In the genomic region with DNA sequence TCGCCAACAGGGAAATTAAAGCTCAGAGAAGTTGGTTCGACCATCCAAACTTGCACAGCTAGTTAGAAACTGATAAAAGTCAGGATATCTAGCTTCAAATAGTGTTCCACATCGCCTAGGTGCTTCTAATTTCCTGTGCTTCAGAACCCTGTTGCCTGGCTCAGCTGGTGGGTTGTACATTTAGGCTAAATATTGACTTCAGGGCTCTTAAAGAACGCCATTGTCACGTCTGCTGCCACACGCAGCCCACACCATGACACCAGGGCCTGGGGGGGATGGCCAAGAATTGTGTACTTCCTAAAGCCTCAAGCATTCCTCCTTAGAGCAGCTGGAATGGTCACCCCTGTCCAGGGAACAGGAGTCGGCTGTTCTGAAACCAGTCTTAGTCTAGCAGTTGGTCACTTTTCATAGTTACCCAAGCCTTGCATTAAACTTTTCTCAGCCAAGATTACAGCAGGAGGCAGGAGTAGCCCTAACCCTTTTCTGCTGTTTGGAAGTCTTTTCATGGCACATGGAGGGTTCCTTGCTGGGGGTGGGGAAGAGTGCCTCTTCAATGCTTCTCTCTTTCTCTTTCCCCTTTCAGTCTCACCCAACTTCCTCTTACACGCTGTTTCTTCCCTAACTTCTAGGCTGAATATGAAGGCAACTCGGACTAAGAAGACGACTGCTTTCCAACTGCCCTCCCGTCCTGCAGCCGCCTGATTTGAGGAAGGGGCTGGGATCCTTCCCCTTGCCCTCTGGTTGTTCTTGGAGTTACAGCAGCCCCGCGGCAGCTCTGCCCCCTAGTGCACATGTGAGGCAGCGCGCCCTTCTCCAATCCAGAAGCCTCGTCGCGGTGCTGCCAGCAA, we compare ENCODE assay signal across 8 cellular contexts. TPM values are rescaled to one million over a fixed set of nuclear protein-coding genes. Genes with fewer than 3 reads are reported as not detected.
DNase-seq lines count a peak whose midpoint lies in the region; ATAC-seq and TF ChIP-seq lines count a peak whose summit lies in the region.

No MANE protein-coding gene starts in this region.

- POLR2A ChIA-PET in naive thymus-derived CD4-positive, alpha-beta T cell (lab: Charles Lee), result interaction anchor here (0.7 to 3.1 kb wide), 8 partner anchors 14 to 194 kb away, joined by 3 to 27 read pairs (median 4); partner anchors contain the start of genes FOS and NEK9

- intact Hi-C loops in activated T-helper 2 cell treated with anti-CD3 and anti-CD28 coated beads, Interferon-gamma antibody, Interleukin-2, Interleukin-4, amounts not matched to agents 10 μg/mL and 5 μg/mL and 100 μg/mL, durations not matched to agents 14 hours and 24 hours and 36 hours (cut with micrococcal nuclease), result loop anchor here (1.0 kb wide), 1 partner anchor 163 kb away; no protein-coding TSS in a partner anchor
- intact Hi-C loops in naive thymus-derived CD4-positive, alpha-beta T cell (cut with micrococcal nuclease), result loop anchor here (1.0 to 10.0 kb wide), 8 partner anchors 63 to 1211 kb away; partner anchors contain the start of genes NEK9 (in 2 of the 2), ALDH6A1 (in 1 of the 2), IFT43 (in 1 of the 2) and LIN52 (in 1 of the 2)
- intact Hi-C loops in stomach (cut with DNase I; ENCODE audit: low total_unique reads), result no loop called here

- H3K27me3 ChIP-seq in HUES48 (ENCODE audit: control insufficient read depth, insufficient read depth, low read length) (no peaks in the 10 kb centered on the region), stomach (no peaks in the 10 kb centered on the region)
- no peaks in the 10 kb centered on the region for H3K27me3 ChIP-seq in naive thymus-derived CD4-positive, alpha-beta T cell (ENCODE audit: control insufficient read depth in 2 of 2, insufficient read depth in 2 of 2, low read length in 2 of 2)

- peaks cover 24% of the 10 kb centered on the region for H3K4me1 Mint-ChIP-seq in activated T-helper 2 cell treated with anti-CD3 and anti-CD28 coated beads, Interferon-gamma antibody, Interleukin-2, Interleukin-4, amounts not matched to agents 10 μg/mL and 5 μg/mL and 100 μg/mL, durations not matched to agents 14 hours and 24 hours and 36 hours (ENCODE audit: low read depth)
- peaks cover 8 to 27% (median 23%) of the 10 kb centered on the region in 7 donors for H3K4me1 Mint-ChIP-seq in naive thymus-derived CD4-positive, alpha-beta T cell

- peak; percentile 46 for ATAC-seq in naive thymus-derived CD4-positive, alpha-beta T cell
- no peak for ATAC-seq in GM21528 (IDR thresholded peaks at IDR 0.05; ENCODE audit: low FRiP score, unreplicated experiment)

- H3K4me1 ChIP-seq in HUES48 (ENCODE audit: control insufficient read depth, insufficient read depth, low read length), result peaks cover 10% of the 10 kb centered on the region
- peaks cover 17 to 25% of the 10 kb centered on the region in 2 donors for H3K4me1 ChIP-seq in naive thymus-derived CD4-positive, alpha-beta T cell (ENCODE audit: control insufficient read depth in 2 of 2, insufficient read depth in 2 of 2, low read length in 2 of 2)
- H3K4me1 ChIP-seq in stomach, result peaks cover 19 to 53% (median 28%) of the 10 kb centered on the region in 4 donors

- H3K36me3 ChIP-seq in HUES48 (ENCODE audit: control insufficient read depth, insufficient read depth, low read length) (no peaks in the 10 kb centered on the region), stomach (no peaks in the 10 kb centered on the region)
- no peaks in the 10 kb centered on the region for H3K36me3 ChIP-seq in naive thymus-derived CD4-positive, alpha-beta T cell (ENCODE audit: control insufficient read depth in 2 of 3, insufficient read depth in 3 of 3, low read length in 3 of 3)

- CTCF ChIA-PET in naive thymus-derived CD4-positive, alpha-beta T cell (lab: Charles Lee), result interaction anchor here (0.6 to 6.1 kb wide), 19 partner anchors 9 to 351 kb away, joined by 3 to 40 read pairs (median 5); partner anchors contain the start of gene NEK9

- peak overlapping the region; percentile 82 for H3K4me3 ChIP-seq in HUES48 (ENCODE audit: low read depth, low read length)
- peak overlapping the region; percentile 76 for H3K4me3 ChIP-seq in fibroblast of mammary gland (ENCODE audit: control insufficient read depth, low read depth, low read length)
- peak overlapping the region; percentile 61 for H3K4me3 ChIP-seq in naive thymus-derived CD4-positive, alpha-beta T cell (ENCODE audit: low read length)
- H3K4me3 ChIP-seq in stomach, result peak overlapping the region; percentile 49 to 57 (median 54)

- H3K27ac Mint-ChIP-seq in activated T-helper 2 cell treated with anti-CD3 and anti-CD28 coated beads, Interferon-gamma antibody, Interleukin-2, Interleukin-4, amounts not matched to agents 10 μg/mL and 5 μg/mL and 100 μg/mL, durations not matched to agents 14 hours and 24 hours and 36 hours, result peak overlapping the region; percentile 67
- peak overlapping the region; percentile 59 to 97 (median 90) for H3K27ac Mint-ChIP-seq in naive thymus-derived CD4-positive, alpha-beta T cell

- DNase-seq in D341Med (ENCODE audit: low spot score) (peak; percentile 85), RKO (ENCODE audit: low spot score) (peak; percentile 83), fibroblast of mammary gland (ENCODE audit: low read depth) (peak; percentile 67), stomach (peak; percentile 87)
- DNase-seq in activated T-helper 2 cell treated with anti-CD3 and anti-CD28 coated beads, Interferon-gamma antibody, Interleukin-2, Interleukin-4, amounts not matched to agents 10 μg/mL and 5 μg/mL and 100 μg/mL, durations not matched to agents 14 hours and 24 hours and 36 hours (ENCODE audit: low spot score), result peak; percentile 67
- DNase-seq in naive thymus-derived CD4-positive, alpha-beta T cell, result peak; percentile 62 to 80 (median 75)

- peaks cover 7% of the 10 kb centered on the region for H3K27me3 Mint-ChIP-seq in activated T-helper 2 cell treated with anti-CD3 and anti-CD28 coated beads, Interferon-gamma antibody, Interleukin-2, Interleukin-4, amounts not matched to agents 10 μg/mL and 5 μg/mL and 100 μg/mL, durations not matched to agents 14 hours and 24 hours and 36 hours (ENCODE audit: low read depth)
- H3K27me3 Mint-ChIP-seq in naive thymus-derived CD4-positive, alpha-beta T cell, result peaks cover 0 to 14% (median 0%) of the 10 kb centered on the region in 5 donors

- TF ChIP-seq CTCF in fibroblast of mammary gland (conservative IDR thresholded peaks at IDR 0.05; ENCODE audit: control insufficient read depth, insufficient read depth, low read depth, low read length), result peak; percentile 94
- TF ChIP-seq CTCF in stomach (IDR thresholded peaks at IDR 0.05), result peak in 6 of 7 experiments; percentile 29 to 99 (median 98)

- H3K9me3 ChIP-seq in HUES48 (ENCODE audit: control insufficient read depth, insufficient read depth, low read length) (no peaks in the 10 kb centered on the region), stomach (no peaks in the 10 kb centered on the region)
- H3K9me3 ChIP-seq in naive thymus-derived CD4-positive, alpha-beta T cell (ENCODE audit: control insufficient read depth in 2 of 3, low read length in 3 of 3), result no peaks in the 10 kb centered on the region

- peak overlapping the region; percentile 84 for H3K4me3 Mint-ChIP-seq in activated T-helper 2 cell treated with anti-CD3 and anti-CD28 coated beads, Interferon-gamma antibody, Interleukin-2, Interleukin-4, amounts not matched to agents 10 μg/mL and 5 μg/mL and 100 μg/mL, durations not matched to agents 14 hours and 24 hours and 36 hours (ENCODE audit: low read depth)
- peak overlapping the region; percentile 79 to 93 (median 91) for H3K4me3 Mint-ChIP-seq in naive thymus-derived CD4-positive, alpha-beta T cell

- H3K9me3 Mint-ChIP-seq in activated T-helper 2 cell treated with anti-CD3 and anti-CD28 coated beads, Interferon-gamma antibody, Interleukin-2, Interleukin-4, amounts not matched to agents 10 μg/mL and 5 μg/mL and 100 μg/mL, durations not matched to agents 14 hours and 24 hours and 36 hours, result no peaks in the 10 kb centered on the region
- no peaks in the 10 kb centered on the region for H3K9me3 Mint-ChIP-seq in naive thymus-derived CD4-positive, alpha-beta T cell

- no peak for TF ChIP-seq POLR2A in stomach (IDR thresholded peaks at IDR 0.05)

- H3K27ac ChIP-seq in HUES48 (ENCODE audit: low read depth, low read length) (peak overlapping the region; percentile 96), stomach (peak overlapping the region; percentile 88 to 96 (median 91))
- peak overlapping the region; percentile 96 for H3K27ac ChIP-seq in naive thymus-derived CD4-positive, alpha-beta T cell (ENCODE audit: low read depth, low read length)

- no peak for TF ChIP-seq EP300 in stomach (IDR thresholded peaks at IDR 0.05)

- 2 to 4% (median 3%) methylated on average over 19 of the region's 19 CpGs for whole genome bisulfite sequencing in stomach, 5 donors

- H3K9ac ChIP-seq in HUES48 (ENCODE audit: low read depth, low read length), result peak overlapping the region; percentile 3; the same call in 1 of the 2 replicates

- no peaks in the 10 kb centered on the region for H3K36me3 Mint-ChIP-seq in activated T-helper 2 cell treated with anti-CD3 and anti-CD28 coated beads, Interferon-gamma antibody, Interleukin-2, Interleukin-4, amounts not matched to agents 10 μg/mL and 5 μg/mL and 100 μg/mL, durations not matched to agents 14 hours and 24 hours and 36 hours (ENCODE audit: low read depth)
- H3K36me3 Mint-ChIP-seq in naive thymus-derived CD4-positive, alpha-beta T cell, result no peaks in the 10 kb centered on the region

RNA-seq across cellular contexts. Expression of gene FOS, which starts 17.1 kb away (rescaled TPM):
- 24.7 and 27.8 TPM in 2 replicates for total RNA-seq in activated T-helper 2 cell treated with anti-CD3 and anti-CD28 coated beads, Interferon-gamma antibody, Interleukin-2, Interleukin-4, amounts not matched to agents 10 μg/mL and 5 μg/mL and 100 μg/mL, durations not matched to agents 14 hours and 24 hours and 36 hours
- total RNA-seq in naive thymus-derived CD4-positive, alpha-beta T cell, result 1,000 to 10,000 TPM in 2 of 5 experiments, 10 to 100 TPM in 2, 1 to 10 TPM in 1; 9.4 to 4,557 (median 14.4) TPM
- polyA plus RNA-seq in naive thymus-derived CD4-positive, alpha-beta T cell, result 10 to 100 TPM; 27.5 to 96.7 TPM
- total RNA-seq in stomach, result 1,000 to 10,000 TPM in 1 of 5 donors, 100 to 1,000 TPM in 4; 134 to 1,274 (median 649) TPM
- polyA plus RNA-seq in stomach, result 10 to 100 TPM; 62.2 to 82.0 (median 77.1) TPM
